27 cellular contexts compared by ENCODE assay signal in genomic region chr13:49165798-49166752, GRCh38. TPM values are rescaled to one million over a fixed set of nuclear protein-coding genes. Genes with fewer than 3 reads are reported as not detected.
DNase-seq lines count a peak whose midpoint lies in the region; ATAC-seq and TF ChIP-seq lines count a peak whose summit lies in the region.
"Had no signal": no experiment of that assay in that cellular context is flagged by ENCODE, and none has a peak within 500 bp of the region (broad histone marks: within the 10 kb centered on the region; RNA-seq: fewer than 3 reads in every experiment).

No MANE protein-coding gene starts in this region.

- no peak overlapping the region for H3K4ac ChIP-seq in mesenchymal stem cell (ENCODE audit: low read depth in 1 of 2, low read length in 2 of 2)

- H3K4me1 ChIP-seq in GM23338 (ENCODE audit: insufficient read depth) (peaks cover 4% of the 10 kb centered on the region; the same call in 1 of the 2 replicates), mesenchymal stem cell (ENCODE audit: control insufficient read depth, insufficient read depth, low read depth, low read length) (peaks cover 3% of the 10 kb centered on the region)

- H3K36me3 ChIP-seq in GM23338 (ENCODE audit: insufficient read depth) = 0 out of 2 replicates have a peak, but pooled peaks cover 11% of the 10 kb centered on the region
- H3K36me3 ChIP-seq in mesenchymal stem cell (ENCODE audit: control insufficient read depth in 1 of 2, insufficient read depth in 2 of 2, low read depth in 1 of 2, low read length in 2 of 2) = peaks cover 26 to 72% of the 10 kb centered on the region in 2 experiments

- no peak overlapping the region for H2BK5ac ChIP-seq in mesenchymal stem cell (ENCODE audit: low read depth, low read length, poor library complexity, severe bottlenecking)

- H3K79me2 ChIP-seq in GM23338 (replicated peaks; ENCODE audit: insufficient read depth) = peaks cover 16% of the 10 kb centered on the region

- H2AFZ ChIP-seq in GM23338 = no peak overlapping the region
- H2AFZ ChIP-seq in mesenchymal stem cell (ENCODE audit: low read depth, low read length) = no peak overlapping the region
- H2AFZ ChIP-seq: hepatocyte, PC-9 had no signal

- H3K4me2 ChIP-seq in GM23338 (no peak overlapping the region), mesenchymal stem cell (ENCODE audit: low read length, poor library complexity, severe bottlenecking) (no peak overlapping the region)
- H3K4me2 ChIP-seq: hepatocyte, PC-9 had no signal

- H3K27ac Mint-ChIP-seq in GM23338 (no peak overlapping the region), HFFc6 (no peak overlapping the region)
- H3K27ac Mint-ChIP-seq: natural killer cell; T-helper 2 cell treated with Interferon-gamma antibody and Interleukin-4, amounts not matched to agents 5 μg/mL and 100 μg/mL, for 36 hours; type B pancreatic cell had no signal

- no peak overlapping the region for H3K9ac ChIP-seq in mesenchymal stem cell (ENCODE audit: low read length)

- 97% methylated on average over 5 of the region's 5 CpGs for WGBS in mesenchymal stem cell

- H3K27me3 Mint-ChIP-seq in GM23338 (ENCODE audit: insufficient read depth, low read depth, poor library complexity) (no peaks in the 10 kb centered on the region), HFFc6 (ENCODE audit: insufficient read depth) (no peaks in the 10 kb centered on the region)
- H3K27me3 Mint-ChIP-seq: stimulated activated naive B cell treated with anti-CD40 and anti-IgM and Interleukin-4, amounts not matched to agents 10 μg/mL and 1 μg/mL and 100 μg/mL, for 72 hours; type B pancreatic cell had no signal

- H3K4me1 Mint-ChIP-seq in GM23338 = peaks cover 5% of the 10 kb centered on the region; the same call in 1 of the 3 replicates
- no peaks in the 10 kb centered on the region for H3K4me1 Mint-ChIP-seq in HFFc6 (ENCODE audit: low read depth)

- no peak overlapping the region for H3K4me3 Mint-ChIP-seq in GM23338
- H3K4me3 Mint-ChIP-seq in HFFc6 = no peak overlapping the region
- H3K4me3 Mint-ChIP-seq: natural killer cell; stimulated activated naive B cell treated with anti-CD40 and anti-IgM and Interleukin-4, amounts not matched to agents 10 μg/mL and 1 μg/mL and 100 μg/mL, for 72 hours; T-helper 2 cell treated with Interferon-gamma antibody and Interleukin-4, amounts not matched to agents 5 μg/mL and 100 μg/mL, for 36 hours; type B pancreatic cell had no signal

- 0 out of 2 replicates have a peak overlapping the region, but pooled peaks have one; percentile 4 for H3K27ac ChIP-seq in C4-2B
- no peak overlapping the region for H3K27ac ChIP-seq in GM23338 (ENCODE audit: low read depth)
- no peak overlapping the region for H3K27ac ChIP-seq in mesenchymal stem cell (ENCODE audit: low read length, poor library complexity, severe bottlenecking)
- H3K27ac ChIP-seq: hepatocyte, PC-9, SK-N-MC had no signal

- no peak overlapping the region for H2BK120ac ChIP-seq in mesenchymal stem cell (ENCODE audit: low read depth, low read length)

- no peak overlapping the region for H4K91ac ChIP-seq in mesenchymal stem cell (ENCODE audit: low read length)

- H3K4me3 ChIP-seq in GM23338 (no peak overlapping the region), mesenchymal stem cell (ENCODE audit: insufficient read depth in 1 of 2, low read depth in 1 of 2, low read length in 2 of 2) (no peak overlapping the region)
- H3K4me3 ChIP-seq: hepatocyte, PC-9, SK-N-MC had no signal

- H3K18ac ChIP-seq in mesenchymal stem cell (ENCODE audit: low read depth in 1 of 2, low read length in 2 of 2) = no peak overlapping the region

- H2BK15ac ChIP-seq in mesenchymal stem cell (ENCODE audit: low read depth, poor library complexity, severe bottlenecking) = no peak overlapping the region

- no peak for TF ChIP-seq CTCF in C4-2B (conservative IDR thresholded peaks at IDR 0.05)
- no peak for TF ChIP-seq CTCF in GM23338 (conservative IDR thresholded peaks at IDR 0.05; ENCODE audit: low read depth in 2 of 2)
- TF ChIP-seq CTCF in HFFc6 (IDR thresholded peaks at IDR 0.05) = no peak

- H3K36me3 Mint-ChIP-seq in GM23338 (ENCODE audit: low read depth) = peaks cover 47% of the 10 kb centered on the region
- peaks cover 39% of the 10 kb centered on the region for H3K36me3 Mint-ChIP-seq in HFFc6 (ENCODE audit: low read depth)

- ATAC-seq in GM23338 (peak; percentile 53; the same call in 2 of the 3 replicates), GM21526 (IDR thresholded peaks at IDR 0.05; ENCODE audit: low FRiP score, unreplicated experiment) (no peak), GM21447 (IDR thresholded peaks at IDR 0.05; ENCODE audit: unreplicated experiment) (no peak), HG03354 (IDR thresholded peaks at IDR 0.05; ENCODE audit: poor library complexity, severe bottlenecking, unreplicated experiment) (no peak)
- ATAC-seq: HCT116; stimulated activated naive B cell treated with anti-CD40 and anti-IgM and Interleukin-4, amounts not matched to agents 10 μg/mL and 1 μg/mL and 100 μg/mL, for 72 hours had no signal

- DNase-seq in GM23338 (ENCODE audit: low spot score) (no peak), amniotic epithelial cell (ENCODE audit: low read depth) (peak; percentile 32), mesenchymal stem cell (peak; percentile 34), HFFc6 (no peak)
- DNase-seq: activated CD4-positive, alpha-beta T cell treated with anti-CD3 and anti-CD28 coated beads for 1 hour; activated gamma-delta T cell treated with Interleukin-2 at 50 U/mL for 16 hours; anterior cingulate cortex; KG1; natural killer cell; NCI-H1417; NCI-H2171; NCI-H748 treated with DMSO at 0.1 percent for 48 hours; PC-9; stimulated activated naive B cell treated with anti-CD40 and anti-IgM and Interleukin-4, amounts not matched to agents 10 μg/mL and 1 μg/mL and 100 μg/mL, for 72 hours had no signal

- no peak overlapping the region for H3K23ac ChIP-seq in mesenchymal stem cell (ENCODE audit: low read length in 2 of 2)

- peaks cover 40% of the 10 kb centered on the region for H3K9me3 Mint-ChIP-seq in GM23338
- H3K9me3 Mint-ChIP-seq in HFFc6 = peaks cover 7% of the 10 kb centered on the region; the same call in 1 of the 2 replicates

- H3K9me3 ChIP-seq in mesenchymal stem cell (ENCODE audit: control insufficient read depth, low read length) = peaks cover 21% of the 10 kb centered on the region

- no peak overlapping the region for H3K14ac ChIP-seq in mesenchymal stem cell (ENCODE audit: low read length in 2 of 2)

- H3F3A ChIP-seq in GM23338 (replicated peaks; ENCODE audit: low read depth) = no peaks in the 10 kb centered on the region

- no peaks in the 10 kb centered on the region; the same call in 1 of the 2 replicates for H4K20me1 ChIP-seq in GM23338 (replicated peaks; ENCODE audit: insufficient read depth)

- no peak overlapping the region for H2BK12ac ChIP-seq in mesenchymal stem cell (ENCODE audit: low read length in 2 of 2)

- no peaks in the 10 kb centered on the region for H3K27me3 ChIP-seq in GM23338 (ENCODE audit: insufficient read depth)
- no peaks in the 10 kb centered on the region for H3K27me3 ChIP-seq in mesenchymal stem cell (ENCODE audit: control insufficient read depth in 1 of 2, insufficient read depth in 1 of 2, low read length in 2 of 2)
- H3K27me3 ChIP-seq: hepatocyte had no signal

- peak overlapping the region; percentile 49 for H4K8ac ChIP-seq in mesenchymal stem cell (ENCODE audit: low read length)

- H2AK5ac ChIP-seq in mesenchymal stem cell (ENCODE audit: low read length, severe bottlenecking) = no peak overlapping the region

- H3K79me1 ChIP-seq in mesenchymal stem cell (replicated peaks; ENCODE audit: low read length, poor library complexity, severe bottlenecking) = peaks cover 31% of the 10 kb centered on the region

- H3K9me2 ChIP-seq in GM23338 (ENCODE audit: insufficient read depth) = no peaks in the 10 kb centered on the region; the same call in 1 of the 2 replicates

TF ChIP-seq in GM23338, 12 proteins besides CTCF, POLR2A, EP300 and RAD21 (continues in another document):
- TF ChIP-seq STAT1 (IDR thresholded peaks at IDR 0.05; ENCODE audit: unreplicated experiment) = no peak
- no peak for TF ChIP-seq EZH2phosphoT487 (IDR thresholded peaks at IDR 0.05; ENCODE audit: unreplicated experiment)

RNA-seq across cellular contexts. Expression of gene MLNR, which starts 54.1 kb away (rescaled TPM):
- total RNA-seq in GM23338 (2014; rRNA removed; shearing (Covaris generic)) = 0.17 and 0.54 TPM in 2 replicates
- polyA plus RNA-seq in GM23338 (2016; fragmentation: Nextera tagmentation; extraction: Ambion mirVana) = 0.17 TPM in 1 of 2 replicates, not detected in the other
- polyA plus RNA-seq in mesenchymal stem cell (2013, experiment 1 of 2) = not detected
- polyA plus RNA-seq in mesenchymal stem cell (2013, experiment 2 of 2) = not detected
- total RNA-seq in HFFc6 (2021; fragmentation: NEBNext Ultra II Directional; extraction: Animal tissue kit (Norgen Biotek cat#: 25700)) = not detected
- total RNA-seq: cerebellum, hepatocyte, mesenteric fat pad, natural killer cell, PC-9, pulmonary artery endothelial cell had no signal
- polyA plus RNA-seq: hepatocyte, keratinocyte had no signal

Comparison
In these comparisons a context has a peak if more than half of its experiments do, and no peak if none do; other contexts are left out.
1. DNase-seq: peak in amniotic epithelial cell (single experiment) and mesenchymal stem cell (single experiment); none in GM23338 (single experiment) and HFFc6 (single experiment).